Comparison of ENCODE assay signal across 29 cellular contexts in the genomic region with DNA sequence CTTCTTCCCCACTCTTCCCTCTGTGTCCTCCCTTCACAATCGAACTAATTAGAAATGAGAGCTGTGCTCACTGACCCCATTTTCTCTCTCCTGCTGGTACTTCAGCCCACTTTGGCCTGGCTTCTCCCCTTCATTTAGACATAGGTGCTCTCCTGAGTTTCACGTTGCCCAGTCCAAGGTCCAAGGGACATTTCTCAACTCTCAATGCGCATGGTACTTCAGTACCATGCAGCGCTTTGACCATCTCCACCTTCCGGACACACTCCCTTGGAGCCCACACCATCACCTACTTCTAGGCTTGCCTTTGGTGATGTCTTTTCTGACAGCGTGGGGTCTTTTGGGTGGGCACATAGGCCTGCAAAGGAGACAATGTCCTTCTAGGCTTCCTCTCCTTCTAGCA.
"Had no signal": no experiment of that assay in that cellular context is flagged by ENCODE, and none has a peak within 500 bp of the region (broad histone marks: within the 10 kb centered on the region; RNA-seq: fewer than 3 reads in every experiment).

No MANE protein-coding gene starts in this region.

- DNase-seq: activated B cell treated with CpG ODN at 0.5 μM for 24 hours; activated CD4-positive, alpha-beta T cell treated with anti-CD3 and anti-CD28 coated beads for 48 hours; activated CD4-positive, alpha-beta T cell treated with anti-CD3 and anti-CD28 coated beads, Interleukin-2, amount 50 U/mL, for 1 hour; activated CD4-positive, alpha-beta T cell treated with anti-CD3 and anti-CD28 coated beads, Interleukin-2, amount 50 U/mL, for 48 hours; activated CD8-positive, alpha-beta memory T cell treated with anti-CD3 and anti-CD28 coated beads for 24 hours; activated CD8-positive, alpha-beta T cell treated with anti-CD3 and anti-CD28 coated beads for 36 hours; activated effector memory CD4-positive, alpha-beta T cell treated with anti-CD3 and anti-CD28 coated beads, Interleukin-2, amount 50 U/mL, for 16 hours; activated naive CD4-positive, alpha-beta T cell treated with anti-CD3 and anti-CD28 coated beads for 36 hours; activated naive CD8-positive, alpha-beta T cell treated with anti-CD3 and anti-CD28 coated beads for 36 hours; activated naive CD8-positive, alpha-beta T cell treated with anti-CD3 and anti-CD28 coated beads, Interleukin-2, amount 50 U/mL, for 24 hours; activated T-cell treated with anti-CD3 and anti-CD28 coated beads, Interleukin-2, amount 50 U/mL, for 4 hours; adrenal gland; amygdala; aorta; body of pancreas; central memory CD4-positive, alpha-beta T cell; cerebellar nuclear complex; colonic mucosa; effector CD8-positive, alpha-beta T cell; foreskin fibroblast; T-helper 1 cell; T-helper 17 cell; T1000; WERI-Rb-1 had no signal

- H3K4me3 Mint-ChIP-seq: activated B cell treated with CpG ODN at 0.5 μM for 24 hours; activated CD8-positive, alpha-beta T cell treated with anti-CD3 and anti-CD28 coated beads for 36 hours; activated naive CD4-positive, alpha-beta T cell treated with anti-CD3 and anti-CD28 coated beads for 36 hours; activated naive CD4-positive, alpha-beta T cell treated with anti-CD3 and anti-CD28 coated beads, Interleukin-2, amount 50 U/mL, for 24 hours; activated naive CD8-positive, alpha-beta T cell treated with anti-CD3 and anti-CD28 coated beads for 36 hours; activated naive CD8-positive, alpha-beta T cell treated with anti-CD3 and anti-CD28 coated beads, Interleukin-2, amount 50 U/mL, for 24 hours; activated T-cell treated with anti-CD3 and anti-CD28 coated beads, Interleukin-2, amount 50 U/mL, for 4 hours; T-helper 17 cell; T-helper 2 cell treated with Interferon-gamma antibody and Interleukin-4, amounts not matched to agents 5 μg/mL and 100 μg/mL, for 36 hours had no signal

- H3K27ac ChIP-seq: adrenal gland, body of pancreas, cardiac muscle cell, colonic mucosa, epithelial cell of prostate, WERI-Rb-1 had no signal

- H3K27me3 ChIP-seq: adrenal gland, body of pancreas, colonic mucosa had no signal

- H3K36me3 ChIP-seq: adrenal gland, cardiac muscle cell, colonic mucosa, WERI-Rb-1 had no signal

- H3K27ac Mint-ChIP-seq: activated B cell treated with CpG ODN at 0.5 μM for 24 hours; activated CD8-positive, alpha-beta T cell treated with anti-CD3 and anti-CD28 coated beads for 36 hours; activated naive CD4-positive, alpha-beta T cell treated with anti-CD3 and anti-CD28 coated beads for 36 hours; activated naive CD8-positive, alpha-beta T cell treated with anti-CD3 and anti-CD28 coated beads for 36 hours; activated naive CD8-positive, alpha-beta T cell treated with anti-CD3 and anti-CD28 coated beads, Interleukin-2, amount 50 U/mL, for 24 hours; activated T-helper 2 cell treated with anti-CD3 and anti-CD28 coated beads, Interferon-gamma antibody, Interleukin-2, Interleukin-4, amounts not matched to agents 10 μg/mL and 5 μg/mL and 100 μg/mL, durations not matched to agents 14 hours and 24 hours and 36 hours; T-helper 17 cell; T-helper 2 cell treated with Interferon-gamma antibody and Interleukin-4, amounts not matched to agents 5 μg/mL and 100 μg/mL, for 36 hours had no signal

- H3K36me3 Mint-ChIP-seq: activated naive CD8-positive, alpha-beta T cell treated with anti-CD3 and anti-CD28 coated beads for 36 hours had no signal

- H3K9me3 Mint-ChIP-seq: activated B cell treated with CpG ODN at 0.5 μM for 24 hours; activated CD8-positive, alpha-beta T cell treated with anti-CD3 and anti-CD28 coated beads for 36 hours; activated naive CD4-positive, alpha-beta T cell treated with anti-CD3 and anti-CD28 coated beads for 36 hours; activated naive CD4-positive, alpha-beta T cell treated with anti-CD3 and anti-CD28 coated beads, Interleukin-2, amount 50 U/mL, for 24 hours; activated naive CD8-positive, alpha-beta T cell treated with anti-CD3 and anti-CD28 coated beads for 36 hours; activated naive CD8-positive, alpha-beta T cell treated with anti-CD3 and anti-CD28 coated beads, Interleukin-2, amount 50 U/mL, for 24 hours; activated T-cell treated with anti-CD3 and anti-CD28 coated beads, Interleukin-2, amount 50 U/mL, for 4 hours; activated T-helper 2 cell treated with anti-CD3 and anti-CD28 coated beads, Interferon-gamma antibody, Interleukin-2, Interleukin-4, amounts not matched to agents 10 μg/mL and 5 μg/mL and 100 μg/mL, durations not matched to agents 14 hours and 24 hours and 36 hours; T-helper 2 cell treated with Interferon-gamma antibody and Interleukin-4, amounts not matched to agents 5 μg/mL and 100 μg/mL, for 36 hours had no signal

- H3K9me3 ChIP-seq: adrenal gland, body of pancreas, colonic mucosa had no signal

- H3K4me1 ChIP-seq: adrenal gland, colonic mucosa had no signal

- H3K4me1 Mint-ChIP-seq: activated B cell treated with CpG ODN at 0.5 μM for 24 hours; activated naive CD4-positive, alpha-beta T cell treated with anti-CD3 and anti-CD28 coated beads, Interleukin-2, amount 50 U/mL, for 24 hours; activated naive CD8-positive, alpha-beta T cell treated with anti-CD3 and anti-CD28 coated beads for 36 hours; activated naive CD8-positive, alpha-beta T cell treated with anti-CD3 and anti-CD28 coated beads, Interleukin-2, amount 50 U/mL, for 24 hours had no signal

- H3K4me3 ChIP-seq: adrenal gland, body of pancreas, cardiac muscle cell, colonic mucosa had no signal
